8 cellular contexts compared by ENCODE assay signal in the genomic region with DNA sequence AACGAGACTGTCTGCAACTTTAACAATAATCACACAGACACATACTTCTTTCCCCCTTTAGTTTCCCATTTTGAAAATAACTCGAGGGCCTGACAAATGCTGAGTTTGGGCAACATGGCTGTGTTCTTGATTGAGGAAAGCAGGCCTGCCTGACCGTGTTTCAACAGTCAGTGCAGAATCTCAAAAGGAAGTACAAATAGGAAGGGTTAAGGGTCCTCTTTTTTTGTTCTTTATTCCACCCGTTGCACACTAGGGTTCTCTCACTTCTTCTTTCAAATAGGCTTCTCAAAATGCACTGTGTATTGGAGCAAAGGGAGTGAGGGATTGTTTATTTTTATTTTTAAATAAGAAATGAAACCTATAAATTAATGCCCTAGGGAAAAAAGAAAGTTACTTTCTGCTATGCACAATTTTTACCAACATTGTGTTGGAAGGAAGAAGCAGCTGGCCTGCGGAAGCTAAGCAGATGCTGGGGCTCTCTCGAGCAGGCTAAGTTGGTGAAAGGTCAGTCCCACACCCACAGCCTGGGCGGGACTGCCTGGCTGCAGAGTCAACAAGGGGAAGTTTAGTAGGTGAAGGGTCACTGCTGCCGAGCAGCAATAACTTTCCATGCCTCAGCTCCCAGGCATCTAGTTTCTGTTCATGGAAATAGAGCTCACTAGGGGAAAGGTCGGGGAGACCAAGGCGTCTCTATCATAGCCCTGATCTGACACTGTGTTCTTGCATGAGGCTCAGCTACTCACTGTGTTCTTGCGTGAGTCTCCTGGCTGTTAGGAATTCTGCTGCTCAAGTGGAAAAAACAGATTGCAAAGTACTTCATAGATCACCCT. TPM values are rescaled to one million over a fixed set of nuclear protein-coding genes. Genes with fewer than 3 reads are reported as not detected.
DNase-seq lines count a peak whose midpoint lies in the region; ATAC-seq and TF ChIP-seq lines count a peak whose summit lies in the region.

No MANE protein-coding gene starts in this region.

- H3K27me3 Mint-ChIP-seq in WTC11 (ENCODE audit: low read depth), result peaks cover 60% of the 10 kb centered on the region

- TF ChIP-seq CTCF in WTC11 (IDR thresholded peaks at IDR 0.05), result no peak

- ATAC-seq in HG02642 (IDR thresholded peaks at IDR 0.05; ENCODE audit: poor library complexity, unreplicated experiment) (peak; percentile 98), WTC11 (peak; percentile 98)

- CTCF ChIA-PET in WTC11 (lab: Charles Lee), result interaction anchor here (0.8 to 1.2 kb wide), 7 partner anchors 19 to 452 kb away, joined by 3 to 5 read pairs (median 4); no protein-coding TSS in a partner anchor

- H3K9me3 Mint-ChIP-seq in WTC11, result peaks cover 10% of the 10 kb centered on the region

- H3K4me3 Mint-ChIP-seq in WTC11, result no peak overlapping the region

- DNase-seq in NK-92 treated with Interleukin-12 subunit alpha and Interleukin-12 subunit beta, amount 100 ng/mL, for 24 hours (lab: John Stamatoyannopoulos, UW), result peak; percentile 56
- DNase-seq in NK-92 (lab: John Stamatoyannopoulos, UW; ENCODE audit: unreplicated experiment) (no peak), NAMALWA (ENCODE audit: low spot score) (peak; percentile 29), WTC11 (ENCODE audit: low spot score) (peak; percentile 62), glomerular endothelial cell (ENCODE audit: extremely low read depth, low read depth, low spot score) (peak; percentile 88), non-pigmented ciliary epithelial cell (ENCODE audit: low read depth) (peak; percentile 78), DMS114 treated with DMSO at 0.1 percent for 48 hours (lab: John Stamatoyannopoulos, UW; ENCODE audit: unreplicated experiment) (no peak)

- H3K36me3 Mint-ChIP-seq in WTC11, result no peaks in the 10 kb centered on the region; the same call in 1 of the 2 replicates

- POLR2A ChIA-PET in WTC11 (lab: Charles Lee), result interaction anchor here (0.7 kb wide), 1 partner anchor 1018 kb away, joined by 7 read pairs; no protein-coding TSS in a partner anchor

- H3K27ac Mint-ChIP-seq in WTC11, result no peak overlapping the region

- peaks cover 12% of the 10 kb centered on the region for H3K4me1 Mint-ChIP-seq in WTC11

TF ChIP-seq in WTC11, 78 proteins besides CTCF, POLR2A, EP300 and RAD21:
- TF ChIP-seq ZNF671 (CRISPR knock-in tag; IDR thresholded peaks at IDR 0.05) (no peak), E2F4 (CRISPR knock-in tag; IDR thresholded peaks at IDR 0.05; ENCODE audit: borderline replicate concordance, low read depth) (no peak), GABPB1 (CRISPR knock-in tag; IDR thresholded peaks at IDR 0.05) (peak; percentile 55; the same call in 1 of the 2 replicates), FOXK1 (CRISPR knock-in tag; IDR thresholded peaks at IDR 0.05) (peak; percentile 57; the same call in 1 of the 2 replicates)
- TF ChIP-seq, protein P1, sequence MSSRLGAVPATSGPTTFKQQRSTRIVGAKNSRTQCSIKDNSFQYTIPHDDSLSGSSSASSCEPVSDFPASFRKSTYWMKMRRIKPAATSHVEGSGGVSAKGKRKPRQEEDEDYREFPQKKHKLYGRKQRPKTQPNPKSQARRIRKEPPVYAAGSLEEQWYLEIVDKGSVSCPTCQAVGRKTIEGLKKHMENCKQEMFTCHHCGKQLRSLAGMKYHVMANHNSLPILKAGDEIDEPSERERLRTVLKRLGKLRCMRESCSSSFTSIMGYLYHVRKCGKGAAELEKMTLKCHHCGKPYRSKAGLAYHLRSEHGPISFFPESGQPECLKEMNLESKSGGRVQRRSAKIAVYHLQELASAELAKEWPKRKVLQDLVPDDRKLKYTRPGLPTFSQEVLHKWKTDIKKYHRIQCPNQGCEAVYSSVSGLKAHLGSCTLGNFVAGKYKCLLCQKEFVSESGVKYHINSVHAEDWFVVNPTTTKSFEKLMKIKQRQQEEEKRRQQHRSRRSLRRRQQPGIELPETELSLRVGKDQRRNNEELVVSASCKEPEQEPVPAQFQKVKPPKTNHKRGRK (CRISPR knock-in tag; IDR thresholded peaks at IDR 0.05; ENCODE audit: borderline replicate concordance), result no peak
- TF ChIP-seq, protein P2, sequence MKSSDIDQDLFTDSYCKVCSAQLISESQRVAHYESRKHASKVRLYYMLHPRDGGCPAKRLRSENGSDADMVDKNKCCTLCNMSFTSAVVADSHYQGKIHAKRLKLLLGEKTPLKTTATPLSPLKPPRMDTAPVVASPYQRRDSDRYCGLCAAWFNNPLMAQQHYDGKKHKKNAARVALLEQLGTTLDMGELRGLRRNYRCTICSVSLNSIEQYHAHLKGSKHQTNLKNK (CRISPR knock-in tag; IDR thresholded peaks at IDR 0.05), result no peak
- TF ChIP-seq, protein P3, sequence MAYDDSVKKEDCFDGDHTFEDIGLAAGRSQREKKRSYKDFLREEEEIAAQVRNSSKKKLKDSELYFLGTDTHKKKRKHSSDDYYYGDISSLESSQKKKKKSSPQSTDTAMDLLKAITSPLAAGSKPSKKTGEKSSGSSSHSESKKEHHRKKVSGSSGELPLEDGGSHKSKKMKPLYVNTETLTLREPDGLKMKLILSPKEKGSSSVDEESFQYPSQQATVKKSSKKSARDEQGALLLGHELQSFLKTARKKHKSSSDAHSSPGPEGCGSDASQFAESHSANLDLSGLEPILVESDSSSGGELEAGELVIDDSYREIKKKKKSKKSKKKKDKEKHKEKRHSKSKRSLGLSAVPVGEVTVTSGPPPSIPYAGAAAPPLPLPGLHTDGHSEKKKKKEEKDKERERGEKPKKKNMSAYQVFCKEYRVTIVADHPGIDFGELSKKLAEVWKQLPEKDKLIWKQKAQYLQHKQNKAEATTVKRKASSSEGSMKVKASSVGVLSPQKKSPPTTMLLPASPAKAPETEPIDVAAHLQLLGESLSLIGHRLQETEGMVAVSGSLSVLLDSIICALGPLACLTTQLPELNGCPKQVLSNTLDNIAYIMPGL (CRISPR knock-in tag; IDR thresholded peaks at IDR 0.05), result no peak

RNA-seq across cellular contexts. Expression of gene PDK4, which starts 12.2 kb away (rescaled TPM):
- total RNA-seq in WTC11 (2021) (0.21 to 0.46 TPM (median 0.31 TPM) in 3 replicates), glomerular endothelial cell (2.2 and 8.7 TPM in 2 replicates)

Comparison
In these comparisons a context has a peak if more than half of its experiments do, and no peak if none do; other contexts are left out.
1. DNase-seq: peak in NK-92 treated with Interleukin-12 subunit alpha and Interleukin-12 subunit beta, amount 100 ng/mL, for 24 hours (single experiment), NAMALWA (single experiment), WTC11 (single experiment), glomerular endothelial cell (single experiment) and non-pigmented ciliary epithelial cell (single experiment); none in NK-92 (single experiment) and DMS114 treated with DMSO at 0.1 percent for 48 hours (single experiment).